ENCODE assay signal across 1 cellular context in the genomic region with DNA sequence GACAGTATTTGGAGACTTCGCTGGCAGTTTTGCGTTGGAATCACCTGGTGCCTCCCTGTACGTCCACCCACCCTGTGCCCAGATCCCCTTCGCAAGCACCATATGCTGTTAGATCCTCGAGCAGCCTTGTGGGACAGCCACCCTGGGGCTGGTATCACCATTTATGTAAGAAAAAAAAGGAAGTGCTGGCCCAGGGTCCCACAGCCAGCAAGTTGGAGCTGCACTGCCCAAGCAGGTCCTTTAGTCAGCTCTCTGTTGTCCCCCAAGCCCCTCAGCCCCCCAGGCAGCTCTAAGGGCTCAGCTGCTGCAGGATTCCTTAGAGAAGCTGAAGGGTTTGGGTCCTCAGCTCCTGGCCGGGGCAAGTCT.
TF ChIP-seq lines count a peak whose summit lies in the region.

No MANE protein-coding gene starts in this region.

TF ChIP-seq in GM23338, 12 proteins besides CTCF, POLR2A, EP300 and RAD21 (continued from another document):
- TF ChIP-seq REST (IDR thresholded peaks at IDR 0.05; ENCODE audit: unreplicated experiment) (no peak), STAT1 (IDR thresholded peaks at IDR 0.05; ENCODE audit: unreplicated experiment) (no peak), ETS1 (IDR thresholded peaks at IDR 0.05) (no peak), POLR2AphosphoS5 (IDR thresholded peaks at IDR 0.05; ENCODE audit: low read depth) (no peak), NANOG (IDR thresholded peaks at IDR 0.05; ENCODE audit: borderline replicate concordance) (no peak), ZNF331 (CRISPR knock-in tag; IDR thresholded peaks at IDR 0.05; ENCODE audit: low read depth) (no peak), ZNF462 (CRISPR knock-in tag; IDR thresholded peaks at IDR 0.05) (no peak), JUNB (IDR thresholded peaks at IDR 0.05; ENCODE audit: unreplicated experiment) (no peak), CREB1 (CRISPR knock-in tag; IDR thresholded peaks at IDR 0.05; ENCODE audit: low read depth) (no peak)
TF ChIP-seq in GM23338: peak in this region for 0.
